8 cellular contexts compared by ENCODE assay signal in genomic region chr22:38505595-38506117, GRCh38. TPM values are rescaled to one million over a fixed set of nuclear protein-coding genes. Genes with fewer than 3 reads are reported as not detected.
DNase-seq lines count a peak whose midpoint lies in the region; ATAC-seq and TF ChIP-seq lines count a peak whose summit lies in the region.

No MANE protein-coding gene starts in this region.

- H3K27me3 Mint-ChIP-seq in activated naive CD8-positive, alpha-beta T cell = no peaks in the 10 kb centered on the region

- H3K4me3 Mint-ChIP-seq in activated naive CD8-positive, alpha-beta T cell = peak overlapping the region; percentile 97

- H3K9ac ChIP-seq in NT2/D1 (ENCODE audit: insufficient read length, low read depth) = peak overlapping the region; percentile 99

- H3K36me3 Mint-ChIP-seq in activated naive CD8-positive, alpha-beta T cell = peaks cover 21% of the 10 kb centered on the region

- H3K4me1 ChIP-seq in NT2/D1 (ENCODE audit: insufficient read depth, insufficient read length) (no peaks in the 10 kb centered on the region), ovary (ENCODE audit: insufficient read depth) (peaks cover 3% of the 10 kb centered on the region), tibial nerve (peaks cover 0 to 67% (median 38%) of the 10 kb centered on the region in 4 donors)

- H3K27ac Mint-ChIP-seq in activated naive CD8-positive, alpha-beta T cell = peak overlapping the region; percentile 100

- H3K27ac ChIP-seq in ovary (peak overlapping the region; percentile 99 to 100), tibial nerve (peak overlapping the region; percentile 99 to 100 (median 100))

- H3K4me3 ChIP-seq in NT2/D1 (ENCODE audit: insufficient read length, low read depth) = peak overlapping the region; percentile 95
- H3K4me3 ChIP-seq in ovary = peak overlapping the region; percentile 67
- H3K4me3 ChIP-seq in tibial nerve = peak overlapping the region; percentile 78 to 96 (median 88)

- H3K4me1 Mint-ChIP-seq in activated naive CD8-positive, alpha-beta T cell (ENCODE audit: low read depth) = peaks cover 47% of the 10 kb centered on the region

- TF ChIP-seq EP300 in ovary (IDR thresholded peaks at IDR 0.05) (no peak), tibial nerve (IDR thresholded peaks at IDR 0.05) (no peak)

- peak; percentile 10 for ATAC-seq in HG02938 (IDR thresholded peaks at IDR 0.05; ENCODE audit: unreplicated experiment)

- peak; percentile 82 for TF ChIP-seq POLR2A in ovary (IDR thresholded peaks at IDR 0.05)
- TF ChIP-seq POLR2A in tibial nerve (IDR thresholded peaks at IDR 0.05) = peak; percentile 42 to 45

- no peaks in the 10 kb centered on the region for H3K9me3 Mint-ChIP-seq in activated naive CD8-positive, alpha-beta T cell (ENCODE audit: low read depth)

- TF ChIP-seq CTCF in ovary (IDR thresholded peaks at IDR 0.05) (no peak), tibial nerve (IDR thresholded peaks at IDR 0.05) (no peak)

- H3K36me3 ChIP-seq in NT2/D1 (ENCODE audit: insufficient read depth, insufficient read length, low read length) (peaks cover 45% of the 10 kb centered on the region), ovary (no peaks in the 10 kb centered on the region), tibial nerve (peaks cover 0 to 9% (median 0%) of the 10 kb centered on the region in 3 donors)

- intact Hi-C loops in head of caudate nucleus (cut with DNase I) (no loop called here), ovary (cut with DNase I) (loop anchor here in 1 of 4 donors (10.0 kb wide), 2 partner anchors 59 to 191 kb away; partner anchors contain the start of gene CSNK1E)

- H3K9me3 ChIP-seq in NT2/D1 (ENCODE audit: insufficient read depth, low read length) = no peaks in the 10 kb centered on the region
- H3K9me3 ChIP-seq in ovary = no peaks in the 10 kb centered on the region
- H3K9me3 ChIP-seq in tibial nerve = no peaks in the 10 kb centered on the region

- no peaks in the 10 kb centered on the region for H3K27me3 ChIP-seq in NT2/D1 (ENCODE audit: insufficient read depth, insufficient read length)
- no peaks in the 10 kb centered on the region for H3K27me3 ChIP-seq in ovary
- no peaks in the 10 kb centered on the region for H3K27me3 ChIP-seq in tibial nerve

- DNase-seq in activated T-cell treated with anti-CD3 and anti-CD28 coated beads for 1 hour (ENCODE audit: low read depth) (peak; percentile 58), NT2/D1 (ENCODE audit: low read depth, low spot score) (no peak), head of caudate nucleus (peak; percentile 27 to 92 (median 80)), ovary (peak; percentile 80 to 89 (median 84)), tibial nerve (ENCODE audit: low spot score in 2 of 2) (peak; percentile 65 to 69)
- no peak for DNase-seq in activated T-cell treated with anti-CD3 and anti-CD28 coated beads, Interleukin-2, amount 50 U/mL, for 1 hour

- 0% methylated on average over 45 to 63 of the region's 63 CpGs for WGBS in ovary, 3 donors
- WGBS in tibial nerve, 2 donors = 0% methylated on average over 7 to 27 of the region's 63 CpGs

RNA-seq across cellular contexts. Expression of gene DDX17, which starts 0.5 kb away (rescaled TPM):
- total RNA-seq in ovary (100 to 1,000 TPM; 435 to 602 (median 515) TPM), tibial nerve (100 to 1,000 TPM; 734 to 934 (median 864) TPM)
- polyA plus RNA-seq in ovary = 100 to 1,000 TPM; 215 to 412 TPM

RNA-seq across cellular contexts. Expression of gene KDELR3, which starts 37.8 kb away (rescaled TPM):
- 1 to 10 TPM in 6 of 7 donors, under 1 TPM in 1; 0.81 to 8.3 (median 2.3) TPM for total RNA-seq in ovary
- 10 to 100 TPM in 1 of 2 donors, 1 to 10 TPM in 1; 2.4 to 26.9 TPM for polyA plus RNA-seq in ovary
- total RNA-seq in tibial nerve = 10 to 100 TPM in 3 of 4 donors, 1 to 10 TPM in 1; 6.1 to 18.0 (median 10.6) TPM

RNA-seq across cellular contexts. Expression of gene KCNJ4, which starts 50.7 kb away (rescaled TPM):
- under 1 TPM in 1 of 7 donors, not detected in 6; 0.62 TPM for total RNA-seq in ovary
- under 1 TPM in 1 of 2 donors, not detected in 1; 0.02 TPM for polyA plus RNA-seq in ovary
- 1 to 10 TPM in 3 of 4 donors, under 1 TPM in 1; 0.63 to 1.6 (median 1.1) TPM for total RNA-seq in tibial nerve

Comparison
In these comparisons a context has a peak if more than half of its experiments do, and no peak if none do; other contexts are left out.
1. DNase-seq: peak in activated T-cell treated with anti-CD3 and anti-CD28 coated beads for 1 hour (single experiment), head of caudate nucleus (42 of 42), ovary (5 of 5) and tibial nerve (2 of 2); none in activated T-cell treated with anti-CD3 and anti-CD28 coated beads, Interleukin-2, amount 50 U/mL, for 1 hour (single experiment) and NT2/D1 (single experiment).
2. Peak in every context shown above with its lines, with median percentiles within 50 percentile points of each other: H3K4me3 ChIP-seq.